24 cellular contexts compared by ENCODE assay signal in the genomic region with DNA sequence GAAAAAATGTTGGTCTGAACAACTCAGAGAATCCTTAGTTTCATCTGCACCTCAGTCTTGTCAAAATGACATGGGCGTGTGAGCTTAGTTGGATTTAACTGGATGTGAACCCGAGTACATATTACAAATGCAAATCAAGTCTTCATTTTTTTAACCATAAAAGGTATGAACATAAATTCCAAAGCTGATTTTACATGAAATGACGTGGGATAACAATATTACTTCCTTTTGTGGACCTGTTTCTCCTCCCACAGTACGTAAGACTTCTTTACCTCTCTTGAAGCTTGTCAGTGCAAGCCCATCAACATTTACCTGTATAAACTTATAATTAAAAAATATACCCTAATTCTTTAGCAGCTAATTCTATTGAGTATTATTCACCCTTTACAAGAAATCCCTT. TPM values are rescaled to one million over a fixed set of nuclear protein-coding genes. Genes with fewer than 3 reads are reported as not detected.
A peak's percentile ranks its signal among the peaks of the same experiment; 100 is the strongest.
DNase-seq lines count a peak whose midpoint lies in the region; ATAC-seq and TF ChIP-seq lines count a peak whose summit lies in the region.
"Had no signal": no experiment of that assay in that cellular context is flagged by ENCODE, and none has a peak within 500 bp of the region (broad histone marks: within the 10 kb centered on the region; RNA-seq: fewer than 3 reads in every experiment).

No MANE protein-coding gene starts in this region.

- CTCF ChIA-PET in activated naive CD4-positive, alpha-beta T cell treated with anti-CD3 and anti-CD28 coated beads for 36 hours (lab: Charles Lee) = no interaction called here

- no peak overlapping the region for H3K4me3 Mint-ChIP-seq in mesothelial cell of epicardium
- H3K4me3 Mint-ChIP-seq in activated naive CD4-positive, alpha-beta T cell treated with anti-CD3 and anti-CD28 coated beads for 36 hours = no peak overlapping the region
- H3K4me3 Mint-ChIP-seq: CD8-positive, alpha-beta T cell had no signal

- H3K79me2 ChIP-seq in ACC112 (ENCODE audit: control insufficient read depth, insufficient read depth, low read length, unreplicated experiment) = no peaks in the 10 kb centered on the region

- no peaks in the 10 kb centered on the region for H3K9me3 ChIP-seq in RWPE2 (ENCODE audit: severe bottlenecking)
- H3K9me3 ChIP-seq: Peyer's patch had no signal

- intact Hi-C loops in activated naive CD4-positive, alpha-beta T cell treated with anti-CD3 and anti-CD28 coated beads for 36 hours (cut with micrococcal nuclease) = no loop called here

- no peaks in the 10 kb centered on the region for H3K27me3 Mint-ChIP-seq in mesothelial cell of epicardium (ENCODE audit: low read depth)
- H3K27me3 Mint-ChIP-seq in activated naive CD4-positive, alpha-beta T cell treated with anti-CD3 and anti-CD28 coated beads for 36 hours (ENCODE audit: low read depth) = peaks cover 3% of the 10 kb centered on the region

- peaks cover 35% of the 10 kb centered on the region for H3K4me1 ChIP-seq in ACC112 (ENCODE audit: control insufficient read depth, insufficient read depth, low read length, unreplicated experiment)
- peaks cover 15% of the 10 kb centered on the region for H3K4me1 ChIP-seq in RWPE2 (ENCODE audit: insufficient read depth, poor library complexity, severe bottlenecking)
- H3K4me1 ChIP-seq: Peyer's patch, SJCRH30 had no signal

- ATAC-seq in RWPE2 (ENCODE audit: low read depth) (no peak), esophagus mucosa (peak; percentile 82)
- ATAC-seq: CD8-positive, alpha-beta T cell; HCT116 had no signal

- no peak overlapping the region for H3K4me3 ChIP-seq in ACC112 (ENCODE audit: low read depth, low read length)
- H3K4me3 ChIP-seq in RWPE2 (ENCODE audit: severe bottlenecking) = no peak overlapping the region
- H3K4me3 ChIP-seq: Peyer's patch, SJCRH30 had no signal

- peaks cover 11% of the 10 kb centered on the region for H3K9me3 Mint-ChIP-seq in mesothelial cell of epicardium
- H3K9me3 Mint-ChIP-seq in activated naive CD4-positive, alpha-beta T cell treated with anti-CD3 and anti-CD28 coated beads for 36 hours = no peaks in the 10 kb centered on the region

- no peak for TF ChIP-seq CTCF in RWPE2 (IDR thresholded peaks at IDR 0.05; ENCODE audit: poor library complexity, severe bottlenecking)
- TF ChIP-seq CTCF in mesothelial cell of epicardium (IDR thresholded peaks at IDR 0.05; ENCODE audit: unreplicated experiment) = no peak

- peaks cover 28% of the 10 kb centered on the region for H3K4me1 Mint-ChIP-seq in mesothelial cell of epicardium
- H3K4me1 Mint-ChIP-seq in activated naive CD4-positive, alpha-beta T cell treated with anti-CD3 and anti-CD28 coated beads for 36 hours (ENCODE audit: low read depth) = no peaks in the 10 kb centered on the region

- H3K36me3 Mint-ChIP-seq in mesothelial cell of epicardium = peaks cover 12% of the 10 kb centered on the region
- no peaks in the 10 kb centered on the region for H3K36me3 Mint-ChIP-seq in activated naive CD4-positive, alpha-beta T cell treated with anti-CD3 and anti-CD28 coated beads for 36 hours (ENCODE audit: low read depth)
- H3K36me3 Mint-ChIP-seq: CD8-positive, alpha-beta T cell had no signal

- H3K36me3 ChIP-seq in ACC112 (ENCODE audit: insufficient read depth, low read length) (no peaks in the 10 kb centered on the region), RWPE2 (ENCODE audit: low read depth) (no peaks in the 10 kb centered on the region)
- H3K36me3 ChIP-seq: Peyer's patch, SJCRH30 had no signal

- no peak for DNase-seq in RWPE2 (ENCODE audit: low spot score)
- no peak for DNase-seq in mesothelial cell of epicardium (ENCODE audit: low spot score in 2 of 2, unreplicated experiment in 2 of 2)
- DNase-seq in DMS114 treated with DMSO at 0.1 percent for 48 hours (lab: John Stamatoyannopoulos, UW; ENCODE audit: unreplicated experiment) = no peak
- no peak for DNase-seq in NCI-H146 (lab: John Stamatoyannopoulos, UW)
- no peak for DNase-seq in activated naive CD4-positive, alpha-beta T cell treated with anti-CD3 and anti-CD28 coated beads for 36 hours
- DNase-seq in DMS 273 treated with DMSO at 0.1 percent for 48 hours (lab: John Stamatoyannopoulos, UW) = no peak
- DNase-seq: 8988T; AML-193; C1 segment of cervical spinal cord; CD8-positive, alpha-beta T cell; GOT3; Kasumi-1; NCI-H1092; NCI-H1436; NCI-H1930; NCI-H345; NCI-H524; NCI-H82; Peyer's patch; SJCRH30 had no signal

- H3K27ac Mint-ChIP-seq in mesothelial cell of epicardium = peak overlapping the region; percentile 82
- H3K27ac Mint-ChIP-seq in activated naive CD4-positive, alpha-beta T cell treated with anti-CD3 and anti-CD28 coated beads for 36 hours = no peak overlapping the region
- H3K27ac Mint-ChIP-seq: CD8-positive, alpha-beta T cell had no signal

- peak overlapping the region; percentile 25; the same call in 1 of the 2 replicates for H3K27ac ChIP-seq in ACC112 (ENCODE audit: low read depth, low read length)
- H3K27ac ChIP-seq in RWPE2 (ENCODE audit: poor library complexity, severe bottlenecking) = peak overlapping the region; percentile 23
- H3K27ac ChIP-seq: Peyer's patch, SJCRH30 had no signal

- no peaks in the 10 kb centered on the region for H3K27me3 ChIP-seq in ACC112 (ENCODE audit: insufficient read depth, low read length)
- H3K27me3 ChIP-seq in RWPE2 (ENCODE audit: insufficient read depth, poor library complexity, severe bottlenecking) = no peaks in the 10 kb centered on the region
- H3K27me3 ChIP-seq: Peyer's patch, SJCRH30 had no signal

- H2AFZ ChIP-seq in ACC112 (ENCODE audit: low read length, unreplicated experiment) = no peak overlapping the region

RNA-seq across cellular contexts. Expression of a gene that starts 32.6 kb away (rescaled TPM):
- total RNA-seq in esophagus mucosa = 62.3 TPM
- 140 to 145 TPM (median 144 TPM) in 3 replicates for total RNA-seq in mesothelial cell of epicardium
- not detected for total RNA-seq in activated naive CD4-positive, alpha-beta T cell treated with anti-CD3 and anti-CD28 coated beads for 36 hours
- total RNA-seq: CD8-positive, alpha-beta T cell; OCI-LY7 had no signal

Comparison
In these comparisons a context has a peak if more than half of its experiments do, and no peak if none do; other contexts are left out.
1. RNA of a gene that starts 32.6 kb away (total RNA-seq): 140 to 145 TPM in mesothelial cell of epicardium and 62.3 TPM in esophagus mucosa (single experiment); not detected in activated naive CD4-positive, alpha-beta T cell treated with anti-CD3 and anti-CD28 coated beads for 36 hours; every median in the first group is over 10 times any median in the second.